In genomic region chr4:82786794-82787193, GRCh38 we compare ENCODE assay signal across 33 cellular contexts. TPM values are rescaled to one million over a fixed set of nuclear protein-coding genes. Genes with fewer than 3 reads are reported as not detected.
DNase-seq lines count a peak whose midpoint lies in the region; ATAC-seq, FAIRE-seq and TF ChIP-seq lines count a peak whose summit lies in the region.
"Had no signal": no experiment of that assay in that cellular context is flagged by ENCODE, and none has a peak within 500 bp of the region (broad histone marks: within the 10 kb centered on the region; RNA-seq: fewer than 3 reads in every experiment).

No MANE protein-coding gene starts in this region.

- H3K36me3 Mint-ChIP-seq in astrocyte (ENCODE audit: low read depth, unreplicated experiment), result peaks cover 11% of the 10 kb centered on the region
- no peaks in the 10 kb centered on the region for H3K36me3 Mint-ChIP-seq in activated naive CD8-positive, alpha-beta T cell treated with anti-CD3 and anti-CD28 coated beads, Interleukin-2, amount 50 U/mL, for 24 hours (ENCODE audit: low read depth)
- H3K36me3 Mint-ChIP-seq: activated naive CD4-positive, alpha-beta T cell treated with anti-CD3 and anti-CD28 coated beads, Interleukin-2, amount 50 U/mL, for 72 hours; CD8-positive, alpha-beta memory T cell; IgD-negative memory B cell; stimulated activated effector memory CD8-positive, alpha-beta T cell treated with anti-CD3 and anti-CD28 coated beads, Interleukin-12 subunit alpha, Interleukin-12 subunit beta, amount 100 ng/mL, for 72 hours had no signal

- H3K9me3 Mint-ChIP-seq in astrocyte (ENCODE audit: unreplicated experiment), result no peaks in the 10 kb centered on the region
- H3K9me3 Mint-ChIP-seq in activated naive CD8-positive, alpha-beta T cell treated with anti-CD3 and anti-CD28 coated beads, Interleukin-2, amount 50 U/mL, for 24 hours, result no peaks in the 10 kb centered on the region
- H3K9me3 Mint-ChIP-seq: activated CD4-positive, alpha-beta memory T cell treated with anti-CD3 and anti-CD28 coated beads, Interleukin-2, amount 10 ng/mL, durations not matched to agents 7 days and 5 days; activated naive CD4-positive, alpha-beta T cell treated with anti-CD3 and anti-CD28 coated beads, Interleukin-2, amount 50 U/mL, for 72 hours; activated T-helper 17 cell treated with anti-CD3 and anti-CD28 coated beads, Interleukin-2, amount 50 U/mL, for 72 hours; CD8-positive, alpha-beta memory T cell; IgD-negative memory B cell; stimulated activated effector memory CD8-positive, alpha-beta T cell treated with anti-CD3 and anti-CD28 coated beads, Interleukin-12 subunit alpha, Interleukin-12 subunit beta, amount 100 ng/mL, for 72 hours; T-helper 2 cell treated with Interferon-gamma antibody and Interleukin-4, amounts not matched to agents 5 μg/mL and 100 μg/mL, for 36 hours had no signal

- peaks cover 0 to 14% of the 10 kb centered on the region in 2 donors for H3K4me1 ChIP-seq in right atrium auricular region
- H3K4me1 ChIP-seq in astrocyte (ENCODE audit: insufficient read depth, low read length), result peaks cover 34% of the 10 kb centered on the region
- H3K4me1 ChIP-seq in tibial artery, result peaks cover 0 to 8% (median 0%) of the 10 kb centered on the region in 4 donors

- intact Hi-C loops in cardiac septum (cut with DNase I), result no loop called here
- intact Hi-C loops in tibial artery (cut with DNase I; ENCODE audit: low total_unique reads), result no loop called here

- peaks cover 62% of the 10 kb centered on the region for H3K79me2 ChIP-seq in astrocyte (ENCODE audit: insufficient read depth, low read length)

- no peak for TF ChIP-seq CTCF in right atrium auricular region (IDR thresholded peaks at IDR 0.05)
- TF ChIP-seq CTCF in astrocyte (IDR thresholded peaks at IDR 0.05; ENCODE audit: insufficient read depth, low read depth, low read length), result no peak
- no peak for TF ChIP-seq CTCF in tibial artery (IDR thresholded peaks at IDR 0.05)

- peaks cover 17% of the 10 kb centered on the region for H4K20me1 ChIP-seq in astrocyte (ENCODE audit: insufficient read depth, low read length)

- FAIRE-seq in astrocyte (lab: Jason Lieb, UNC), result no peak

- peak overlapping the region; percentile 1 for H3K4me2 ChIP-seq in astrocyte (ENCODE audit: low read length)

- H3K27ac ChIP-seq in right atrium auricular region (no peak overlapping the region), astrocyte (ENCODE audit: low read depth, low read length) (no peak overlapping the region), tibial artery (no peak overlapping the region)
- H3K27ac ChIP-seq: cardiac muscle cell, neutrophil had no signal

- no peaks in the 10 kb centered on the region for H3K27me3 Mint-ChIP-seq in astrocyte (ENCODE audit: low read depth, unreplicated experiment)
- H3K27me3 Mint-ChIP-seq in activated naive CD8-positive, alpha-beta T cell treated with anti-CD3 and anti-CD28 coated beads, Interleukin-2, amount 50 U/mL, for 24 hours, result peaks cover 2% of the 10 kb centered on the region

- H3K36me3 ChIP-seq in right atrium auricular region, result no peaks in the 10 kb centered on the region
- no peaks in the 10 kb centered on the region for H3K36me3 ChIP-seq in astrocyte (ENCODE audit: insufficient read depth, low read length)
- no peaks in the 10 kb centered on the region for H3K36me3 ChIP-seq in tibial artery
- H3K36me3 ChIP-seq: cardiac muscle cell, esophagus muscularis mucosa, left lung, neutrophil had no signal

- H3K27me3 ChIP-seq in right atrium auricular region, result no peaks in the 10 kb centered on the region
- H3K27me3 ChIP-seq in astrocyte (ENCODE audit: insufficient read depth, low read length), result no peaks in the 10 kb centered on the region
- H3K27me3 ChIP-seq in tibial artery, result no peaks in the 10 kb centered on the region
- H3K27me3 ChIP-seq: esophagus muscularis mucosa, left lung, neutrophil had no signal

- DNase-seq in right atrium auricular region (ENCODE audit: low spot score) (peak; percentile 28), cardiac septum (ENCODE audit: low spot score) (no peak), astrocyte (ENCODE audit: low read depth) (no peak), lung microvascular endothelial cell (ENCODE audit: low read depth in 2 of 2) (peak; percentile 36 to 86), OCI-M1 (lab: John Stamatoyannopoulos, UW) (no peak), tibial artery (no peak)
- DNase-seq in activated naive CD8-positive, alpha-beta T cell treated with anti-CD3 and anti-CD28 coated beads, Interleukin-2, amount 50 U/mL, for 24 hours, result no peak
- DNase-seq: ACHN; activated CD4-positive, alpha-beta memory T cell treated with anti-CD3 and anti-CD28 coated beads, Interleukin-2, amount 10 ng/mL, durations not matched to agents 7 days and 5 days; activated CD4-positive, alpha-beta T cell treated with anti-CD3 and anti-CD28 coated beads for 1 hour; anterior cingulate cortex; CD8-positive, alpha-beta memory T cell; cortex of kidney; DMS 273 treated with DMSO at 0.1 percent for 48 hours; foreskin fibroblast; left lung; mesendoderm; NCI-H1092 treated with DMSO at 0.1 percent for 48 hours; NCI-H187; NCI-H2171 treated with DMSO at 0.1 percent for 48 hours; stimulated activated CD4-positive, alpha-beta T cell treated with anti-CD3 and anti-CD28 coated beads, Interleukin-15, amount 100 ng/mL, for 24 hours; stimulated activated CD4-positive, alpha-beta T cell treated with anti-CD3 and anti-CD28 coated beads, Interleukin-4, amount 100 ng/mL, for 4 hours had no signal

- no peak overlapping the region for H2AFZ ChIP-seq in astrocyte (ENCODE audit: low read depth, low read length)

- H3K9me3 ChIP-seq in right atrium auricular region (no peaks in the 10 kb centered on the region), astrocyte (ENCODE audit: insufficient read depth, low read depth, low read length) (no peaks in the 10 kb centered on the region), tibial artery (no peaks in the 10 kb centered on the region)
- H3K9me3 ChIP-seq: esophagus muscularis mucosa, left lung, neutrophil had no signal

- peak overlapping the region; percentile 14 for H3K27ac Mint-ChIP-seq in astrocyte (ENCODE audit: unreplicated experiment)
- H3K27ac Mint-ChIP-seq in activated naive CD8-positive, alpha-beta T cell treated with anti-CD3 and anti-CD28 coated beads, Interleukin-2, amount 50 U/mL, for 24 hours, result no peak overlapping the region
- H3K27ac Mint-ChIP-seq: activated CD4-positive, alpha-beta memory T cell treated with anti-CD3 and anti-CD28 coated beads, Interleukin-2, amount 10 ng/mL, durations not matched to agents 7 days and 5 days; activated naive CD4-positive, alpha-beta T cell treated with anti-CD3 and anti-CD28 coated beads, Interleukin-2, amount 50 U/mL, for 72 hours; activated T-helper 17 cell treated with anti-CD3 and anti-CD28 coated beads, Interleukin-2, amount 50 U/mL, for 72 hours; B cell; CD8-positive, alpha-beta memory T cell; IgD-negative memory B cell; stimulated activated effector memory CD8-positive, alpha-beta T cell treated with anti-CD3 and anti-CD28 coated beads, Interleukin-12 subunit alpha, Interleukin-12 subunit beta, amount 100 ng/mL, for 72 hours; T-helper 2 cell treated with Interferon-gamma antibody and Interleukin-4, amounts not matched to agents 5 μg/mL and 100 μg/mL, for 36 hours had no signal

- peaks cover 75% of the 10 kb centered on the region for H3K4me1 Mint-ChIP-seq in astrocyte (ENCODE audit: low read depth, unreplicated experiment)
- H3K4me1 Mint-ChIP-seq in activated naive CD8-positive, alpha-beta T cell treated with anti-CD3 and anti-CD28 coated beads, Interleukin-2, amount 50 U/mL, for 24 hours, result no peaks in the 10 kb centered on the region
- H3K4me1 Mint-ChIP-seq: activated CD4-positive, alpha-beta memory T cell treated with anti-CD3 and anti-CD28 coated beads, Interleukin-2, amount 10 ng/mL, durations not matched to agents 7 days and 5 days; activated T-helper 17 cell treated with anti-CD3 and anti-CD28 coated beads, Interleukin-2, amount 50 U/mL, for 72 hours; B cell; IgD-negative memory B cell; stimulated activated effector memory CD8-positive, alpha-beta T cell treated with anti-CD3 and anti-CD28 coated beads, Interleukin-12 subunit alpha, Interleukin-12 subunit beta, amount 100 ng/mL, for 72 hours had no signal

- no peak for ATAC-seq in activated naive CD8-positive, alpha-beta T cell treated with anti-CD3 and anti-CD28 coated beads, Interleukin-2, amount 50 U/mL, for 24 hours
- ATAC-seq in HG02973 (IDR thresholded peaks at IDR 0.05; ENCODE audit: unreplicated experiment), result no peak
- ATAC-seq: activated naive CD4-positive, alpha-beta T cell treated with anti-CD3 and anti-CD28 coated beads, Interleukin-2, amount 50 U/mL, for 72 hours; activated T-helper 17 cell treated with anti-CD3 and anti-CD28 coated beads, Interleukin-2, amount 50 U/mL, for 72 hours; left lung; Right ventricle myocardium inferior; stimulated activated effector memory CD8-positive, alpha-beta T cell treated with anti-CD3 and anti-CD28 coated beads, Interleukin-12 subunit alpha, Interleukin-12 subunit beta, amount 100 ng/mL, for 72 hours had no signal

- no peak overlapping the region for H3K4me3 ChIP-seq in right atrium auricular region
- no peak overlapping the region for H3K4me3 ChIP-seq in astrocyte (ENCODE audit: insufficient read depth, low read depth, low read length)
- H3K4me3 ChIP-seq in tibial artery, result no peak overlapping the region
- H3K4me3 ChIP-seq: cardiac muscle cell, esophagus muscularis mucosa, left lung had no signal

- H3K4me3 Mint-ChIP-seq in astrocyte (ENCODE audit: unreplicated experiment), result no peak overlapping the region
- H3K4me3 Mint-ChIP-seq in activated naive CD8-positive, alpha-beta T cell treated with anti-CD3 and anti-CD28 coated beads, Interleukin-2, amount 50 U/mL, for 24 hours, result no peak overlapping the region
- H3K4me3 Mint-ChIP-seq: activated CD4-positive, alpha-beta memory T cell treated with anti-CD3 and anti-CD28 coated beads, Interleukin-2, amount 10 ng/mL, durations not matched to agents 7 days and 5 days; activated T-helper 17 cell treated with anti-CD3 and anti-CD28 coated beads, Interleukin-2, amount 50 U/mL, for 72 hours; B cell; CD8-positive, alpha-beta memory T cell; IgD-negative memory B cell; stimulated activated effector memory CD8-positive, alpha-beta T cell treated with anti-CD3 and anti-CD28 coated beads, Interleukin-12 subunit alpha, Interleukin-12 subunit beta, amount 100 ng/mL, for 72 hours; T-helper 2 cell treated with Interferon-gamma antibody and Interleukin-4, amounts not matched to agents 5 μg/mL and 100 μg/mL, for 36 hours had no signal

- H3K9ac ChIP-seq in astrocyte (ENCODE audit: low read length), result no peak overlapping the region

RNA-seq across cellular contexts. Expression of gene SCD5, which starts 11.8 kb away (rescaled TPM):
- total RNA-seq in right atrium auricular region, result 10 to 100 TPM in 1 of 2 donors, 1 to 10 TPM in 1; 9.7 to 14.0 TPM
- 2.1 TPM for total RNA-seq in cardiac septum
- 61.7 and 63.1 TPM in 2 replicates for total RNA-seq in astrocyte
- 31.0 and 32.0 TPM in 2 replicates for total RNA-seq in lung microvascular endothelial cell
- total RNA-seq: B cell had no signal

Comparison
In these comparisons a context has a peak if more than half of its experiments do, and no peak if none do; other contexts are left out.
1. DNase-seq: peak in right atrium auricular region (single experiment) and lung microvascular endothelial cell (2 of 2); none in cardiac septum (single experiment), astrocyte (single experiment), activated naive CD8-positive, alpha-beta T cell treated with anti-CD3 and anti-CD28 coated beads, Interleukin-2, amount 50 U/mL, for 24 hours (single experiment), OCI-M1 (single experiment) and tibial artery (0 of 2).